Comparison of ENCODE assay signal across 8 cellular contexts in genomic region chr18:77059294-77059916, GRCh38.
DNase-seq lines count a peak whose midpoint lies in the region; ATAC-seq and TF ChIP-seq lines count a peak whose summit lies in the region.

No MANE protein-coding gene starts in this region.

- H3K27ac ChIP-seq in esophagus muscularis mucosa (replicated peaks in 1 of 4): no peak overlapping the region

- H3K4me3 ChIP-seq in Loucy (ENCODE audit: low read length, poor library complexity, severe bottlenecking): no peak overlapping the region
- no peak overlapping the region for H3K4me3 ChIP-seq in esophagus muscularis mucosa

- no peak for TF ChIP-seq POLR2A in esophagus muscularis mucosa (IDR thresholded peaks at IDR 0.05; ENCODE audit: low read depth)

- H3K36me3 ChIP-seq in Loucy (ENCODE audit: insufficient read depth, low read length) (no peaks in the 10 kb centered on the region), esophagus muscularis mucosa (peaks cover 0 to 13% (median 3%) of the 10 kb centered on the region in 4 donors)

- no peaks in the 10 kb centered on the region for H3K27me3 Mint-ChIP-seq in activated naive CD4-positive, alpha-beta T cell treated with anti-CD3 and anti-CD28 coated beads, Interleukin-2, amount 10 ng/mL, durations not matched to agents 7 days and 5 days
- H3K27me3 Mint-ChIP-seq in T-cell (no peaks in the 10 kb centered on the region), progenitor cell of endocrine pancreas (no peaks in the 10 kb centered on the region)

- no peaks in the 10 kb centered on the region for H4K20me1 ChIP-seq in Loucy (ENCODE audit: insufficient read depth, low read length, poor library complexity, severe bottlenecking)

- H3K9me3 ChIP-seq in Loucy (ENCODE audit: insufficient read depth, low read depth, low read length) (no peaks in the 10 kb centered on the region), esophagus muscularis mucosa (no peaks in the 10 kb centered on the region)

- H3K4me3 Mint-ChIP-seq in activated naive CD4-positive, alpha-beta T cell treated with anti-CD3 and anti-CD28 coated beads, Interleukin-2, amount 10 ng/mL, durations not matched to agents 7 days and 5 days: no peak overlapping the region
- H3K4me3 Mint-ChIP-seq in T-cell (peak overlapping the region in 1 of 3 donors; percentile 70), progenitor cell of endocrine pancreas (ENCODE audit: low read depth) (no peak overlapping the region)

- 83% methylated on average over 2 of the region's 2 CpGs for WGBS in esophagus muscularis mucosa

- no peak for TF ChIP-seq EP300 in esophagus muscularis mucosa (IDR thresholded peaks at IDR 0.05)

- no peaks in the 10 kb centered on the region for H3K9me3 Mint-ChIP-seq in activated naive CD4-positive, alpha-beta T cell treated with anti-CD3 and anti-CD28 coated beads, Interleukin-2, amount 10 ng/mL, durations not matched to agents 7 days and 5 days
- H3K9me3 Mint-ChIP-seq in T-cell: no peaks in the 10 kb centered on the region
- H3K9me3 Mint-ChIP-seq in progenitor cell of endocrine pancreas (ENCODE audit: low read depth): no peaks in the 10 kb centered on the region

- TF ChIP-seq CTCF in Loucy (conservative IDR thresholded peaks at IDR 0.05; ENCODE audit: low read length) (peak; percentile 76), esophagus muscularis mucosa (IDR thresholded peaks at IDR 0.05) (peak; percentile 34 to 61 (median 42)), progenitor cell of endocrine pancreas (IDR thresholded peaks at IDR 0.05; ENCODE audit: unreplicated experiment) (peak; percentile 63)

- no peak for ATAC-seq in T-cell (replicated peaks in 1 of 4)
- ATAC-seq in HG02840 (IDR thresholded peaks at IDR 0.05; ENCODE audit: low FRiP score, unreplicated experiment): no peak
- no peak for ATAC-seq in GM18870 (IDR thresholded peaks at IDR 0.05; ENCODE audit: unreplicated experiment)

- H3K4me1 ChIP-seq in Loucy (ENCODE audit: insufficient read depth, low read length, poor library complexity, severe bottlenecking) (peaks cover 76% of the 10 kb centered on the region), esophagus muscularis mucosa (peaks cover 31 to 41% (median 34%) of the 10 kb centered on the region in 4 donors)

- intact Hi-C loops in esophagus muscularis mucosa (cut with DNase I): loop anchor here (10.0 kb wide), 1 partner anchor 55 kb away; no protein-coding TSS in a partner anchor

- CTCF ChIA-PET in activated naive CD4-positive, alpha-beta T cell treated with anti-CD3 and anti-CD28 coated beads, Interleukin-2, amount 10 ng/mL, durations not matched to agents 7 days and 5 days (lab: Charles Lee): interaction anchor here (0.7 kb wide), 1 partner anchor 43 kb away, joined by 3 read pairs; no protein-coding TSS in a partner anchor
- CTCF ChIA-PET in T-cell (lab: Charles Lee): interaction anchor here in 1 of 2 donors (0.6 kb wide), 1 partner anchor 42 kb away, joined by 3 read pairs; no protein-coding TSS in a partner anchor

- H2AFZ ChIP-seq in Loucy (ENCODE audit: low read length): no peak overlapping the region

- H3K9ac ChIP-seq in Loucy (ENCODE audit: low read depth, low read length, poor library complexity, severe bottlenecking): no peak overlapping the region

- peaks cover 60% of the 10 kb centered on the region for H3K36me3 Mint-ChIP-seq in activated naive CD4-positive, alpha-beta T cell treated with anti-CD3 and anti-CD28 coated beads, Interleukin-2, amount 10 ng/mL, durations not matched to agents 7 days and 5 days
- peaks cover 34% of the 10 kb centered on the region for H3K36me3 Mint-ChIP-seq in T-cell
- peaks cover 18% of the 10 kb centered on the region for H3K36me3 Mint-ChIP-seq in progenitor cell of endocrine pancreas (ENCODE audit: insufficient read depth)

- no peak overlapping the region for H3K4me2 ChIP-seq in Loucy (ENCODE audit: low read depth, low read length, poor library complexity, severe bottlenecking)

- H3K9me2 ChIP-seq in Loucy (replicated peaks; ENCODE audit: low read depth, low read length): no peaks in the 10 kb centered on the region

- no peaks in the 10 kb centered on the region for H3K27me3 ChIP-seq in Loucy (ENCODE audit: insufficient read depth, low read length, poor library complexity, severe bottlenecking)
- H3K27me3 ChIP-seq in esophagus muscularis mucosa: no peaks in the 10 kb centered on the region

- H3K79me2 ChIP-seq in Loucy (ENCODE audit: insufficient read depth, low read length): peaks cover 9% of the 10 kb centered on the region; the same call in 1 of the 2 replicates

- H3K4me1 Mint-ChIP-seq in activated naive CD4-positive, alpha-beta T cell treated with anti-CD3 and anti-CD28 coated beads, Interleukin-2, amount 10 ng/mL, durations not matched to agents 7 days and 5 days: peaks cover 89% of the 10 kb centered on the region
- H3K4me1 Mint-ChIP-seq in T-cell (peaks cover 85 to 89% (median 86%) of the 10 kb centered on the region in 3 donors), progenitor cell of endocrine pancreas (ENCODE audit: low read depth) (peaks cover 31% of the 10 kb centered on the region)

- POLR2A ChIA-PET in T-cell (lab: Charles Lee): no interaction called here

- peak; percentile 43 for DNase-seq in activated naive CD4-positive, alpha-beta T cell treated with anti-CD3 and anti-CD28 coated beads, Interleukin-2, amount 10 ng/mL, durations not matched to agents 7 days and 5 days
- no peak for DNase-seq in activated naive CD4-positive, alpha-beta T cell treated with anti-CD3 and anti-CD28 coated beads, Interleukin-2, amount 50 U/mL, for 16 hours
- DNase-seq in T-cell (no peak), esophagus muscularis mucosa (ENCODE audit: extremely low spot score) (no peak), progenitor cell of endocrine pancreas (ENCODE audit: low spot score, unreplicated experiment) (no peak)

- H3K27ac Mint-ChIP-seq in activated naive CD4-positive, alpha-beta T cell treated with anti-CD3 and anti-CD28 coated beads, Interleukin-2, amount 10 ng/mL, durations not matched to agents 7 days and 5 days: peak overlapping the region; percentile 100
- H3K27ac Mint-ChIP-seq in T-cell (peak overlapping the region; percentile 53 to 100), progenitor cell of endocrine pancreas (peak overlapping the region; percentile 29)

- H3F3A ChIP-seq in Loucy (ENCODE audit: low read depth): peaks cover 23% of the 10 kb centered on the region

Comparison
In these comparisons a context has a peak if more than half of its experiments do, and no peak if none do; other contexts are left out.
1. H3K27ac Mint-ChIP-seq: peak in every context shown above with its lines; median percentile 100 in activated naive CD4-positive, alpha-beta T cell treated with anti-CD3 and anti-CD28 coated beads, Interleukin-2, amount 10 ng/mL, durations not matched to agents 7 days and 5 days; 76 in T-cell; 29 in progenitor cell of endocrine pancreas.